In genomic region chr3:186340211-186340610, GRCh38 we compare ENCODE assay signal across 1 cellular context.
TF ChIP-seq lines count a peak whose summit lies in the region.

No MANE protein-coding gene starts in this region.

TF ChIP-seq in WTC11, 78 proteins besides CTCF, POLR2A, EP300 and RAD21 (continued from another document):
- TF ChIP-seq ARID4B (CRISPR knock-in tag; IDR thresholded peaks at IDR 0.05; ENCODE audit: borderline replicate concordance), result no peak
- no peak for TF ChIP-seq EMX1 (CRISPR knock-in tag; IDR thresholded peaks at IDR 0.05)
- no peak for TF ChIP-seq E2F4 (CRISPR knock-in tag; IDR thresholded peaks at IDR 0.05; ENCODE audit: borderline replicate concordance, low read depth)
